ENCODE assay signal across 17 cellular contexts in genomic region chr19:2485428-2485827, GRCh38. TPM values are rescaled to one million over a fixed set of nuclear protein-coding genes. Genes with fewer than 3 reads are reported as not detected.
DNase-seq lines count a peak whose midpoint lies in the region; ATAC-seq, FAIRE-seq and TF ChIP-seq lines count a peak whose summit lies in the region.
"Had no signal": no experiment of that assay in that cellular context is flagged by ENCODE, and none has a peak within 500 bp of the region (broad histone marks: within the 10 kb centered on the region; RNA-seq: fewer than 3 reads in every experiment).

No MANE protein-coding gene starts in this region.

- CTCF ChIA-PET in HepG2 (lab: Yijun Ruan, JAX; ENCODE audit: low intra/inter-chr PET ratio, low total read pairs) (no interaction called here), OCI-LY7 (lab: Charles Lee; ENCODE audit: unreplicated experiment) (no interaction called here)
- CTCF ChIA-PET in activated CD4-positive, alpha-beta T cell treated with anti-CD3 and anti-CD28 coated beads, Interleukin-2, amount 10 ng/mL, durations not matched to agents 7 days and 5 days (lab: Charles Lee), result interaction anchor here (1.2 kb wide), 1 partner anchor 9 kb away, joined by 3 read pairs; the partner anchor contains the start of gene GADD45B

- H3K9ac ChIP-seq in HepG2 (ENCODE audit: insufficient read depth, low read depth, low read length), result no peak overlapping the region
- H3K9ac ChIP-seq: BLaER1 treated with 17β-estradiol and CSF1 and Interleukin-3, amounts not matched to agents 10 nM and 100 nM had no signal

- H3K4me1 Mint-ChIP-seq in memory B cell, result peaks cover 25% of the 10 kb centered on the region
- H3K4me1 Mint-ChIP-seq in activated CD4-positive, alpha-beta T cell treated with anti-CD3 and anti-CD28 coated beads, Interleukin-2, amount 10 ng/mL, durations not matched to agents 7 days and 5 days, result peaks cover 8% of the 10 kb centered on the region

- no peaks in the 10 kb centered on the region for H3K36me3 ChIP-seq in HepG2 (replicated peaks in 1 of 2; ENCODE audit: control insufficient read depth in 1 of 2, insufficient read depth in 2 of 2, low read length in 2 of 2)
- H3K36me3 ChIP-seq in right lobe of liver, result no peaks in the 10 kb centered on the region
- no peaks in the 10 kb centered on the region; the same call in 1 of the 2 replicates for H3K36me3 ChIP-seq in OCI-LY7 (ENCODE audit: insufficient read depth, low read length)

- H4K20me1 ChIP-seq in HepG2 (ENCODE audit: insufficient read depth, low read length), result no peaks in the 10 kb centered on the region
- no peaks in the 10 kb centered on the region for H4K20me1 ChIP-seq in OCI-LY7 (ENCODE audit: insufficient read depth, low read length)

- H3K27me3 Mint-ChIP-seq in memory B cell, result peaks cover 6% of the 10 kb centered on the region
- peaks cover 25% of the 10 kb centered on the region for H3K27me3 Mint-ChIP-seq in activated CD4-positive, alpha-beta T cell treated with anti-CD3 and anti-CD28 coated beads, Interleukin-2, amount 10 ng/mL, durations not matched to agents 7 days and 5 days

- no peak for TF ChIP-seq POLR2A in HepG2 (IDR thresholded peaks at IDR 0.05; ENCODE audit: insufficient read depth in 1 of 2, low read depth in 2 of 2, low read length in 2 of 2)
- no peak for TF ChIP-seq POLR2A in right lobe of liver (IDR thresholded peaks at IDR 0.05)

- DNase-seq in HepG2 (ENCODE audit: low spot score) (no peak), right lobe of liver (no peak), OCI-LY7 (ENCODE audit: low spot score) (no peak), memory B cell (ENCODE audit: low spot score in 2 of 2) (no peak), urothelium cell line (ENCODE audit: low spot score) (no peak)
- no peak for DNase-seq in activated CD4-positive, alpha-beta T cell treated with anti-CD3 and anti-CD28 coated beads, Interleukin-2, amount 10 ng/mL, durations not matched to agents 7 days and 5 days
- no peak for DNase-seq in activated CD8-positive, alpha-beta memory T cell treated with anti-CD3 and anti-CD28 coated beads, Interleukin-2, amount 50 U/mL, for 4 hours
- DNase-seq: Calu3; CD4-positive, CD25-positive, alpha-beta regulatory T cell; DMS 273 treated with DMSO at 0.1 percent for 48 hours; H9 had no signal

- BruUV-seq in HepG2 (replicated peaks; lab: Mats Ljungman, UMichigan) (no TSS peak), OCI-LY7 (replicated peaks; lab: Mats Ljungman, UMichigan) (no TSS peak)

- TF ChIP-seq EP300 in HepG2 (IDR thresholded peaks at IDR 0.05; ENCODE audit: low read depth in 2 of 2, low read length in 2 of 2) (no peak), HepG2 (CRISPR knock-in tag; IDR thresholded peaks at IDR 0.05; ENCODE audit: borderline replicate concordance) (no peak)

- no peak overlapping the region for H3K4me3 ChIP-seq in HepG2 (replicated peaks in 1 of 3; ENCODE audit: insufficient read depth in 1 of 3, low read depth in 2 of 3, low read length in 3 of 3)
- no peak overlapping the region for H3K4me3 ChIP-seq in right lobe of liver
- H3K4me3 ChIP-seq in OCI-LY7 (ENCODE audit: low read depth, low read length, poor library complexity, severe bottlenecking), result no peak overlapping the region
- H3K4me3 ChIP-seq: BLaER1 treated with 17β-estradiol and CSF1 and Interleukin-3, amounts not matched to agents 10 nM and 100 nM; GM23338 had no signal

- no peaks in the 10 kb centered on the region for H3K79me2 ChIP-seq in HepG2 (ENCODE audit: insufficient read depth, low read length)
- H3K79me2 ChIP-seq in OCI-LY7 (ENCODE audit: insufficient read depth, low read depth, low read length), result no peaks in the 10 kb centered on the region

- H3K4me3 Mint-ChIP-seq in memory B cell, result no peak overlapping the region
- H3K4me3 Mint-ChIP-seq in activated CD4-positive, alpha-beta T cell treated with anti-CD3 and anti-CD28 coated beads, Interleukin-2, amount 10 ng/mL, durations not matched to agents 7 days and 5 days, result no peak overlapping the region
- H3K4me3 Mint-ChIP-seq: GM23338, H9 had no signal

- POLR2A ChIA-PET in HepG2 (lab: Yijun Ruan, JAX), result no interaction called here
- POLR2A ChIA-PET in OCI-LY7 (lab: Charles Lee), result interaction anchor here (0.6 to 1.6 kb wide), 3 partner anchors 9 to 186 kb away, joined by 3 to 11 read pairs (median 3); partner anchors contain the start of gene GADD45B
- POLR2A ChIA-PET in activated CD4-positive, alpha-beta T cell treated with anti-CD3 and anti-CD28 coated beads, Interleukin-2, amount 10 ng/mL, durations not matched to agents 7 days and 5 days (lab: Charles Lee), result no interaction called here

- peaks cover 12% of the 10 kb centered on the region for H3K9me3 Mint-ChIP-seq in memory B cell
- peaks cover 13% of the 10 kb centered on the region for H3K9me3 Mint-ChIP-seq in activated CD4-positive, alpha-beta T cell treated with anti-CD3 and anti-CD28 coated beads, Interleukin-2, amount 10 ng/mL, durations not matched to agents 7 days and 5 days

- ATAC-seq in HepG2, result no peak
- no peak for ATAC-seq in right lobe of liver
- ATAC-seq in memory B cell (ENCODE audit: low read depth), result no peak
- ATAC-seq in HG03139 (IDR thresholded peaks at IDR 0.05; ENCODE audit: unreplicated experiment), result no peak
- ATAC-seq: GM23338 had no signal

- TF ChIP-seq RAD21 in HepG2 (CRISPR knock-in tag; IDR thresholded peaks at IDR 0.05), result no peak

- TF ChIP-seq CTCF in HepG2 (CRISPR knock-in tag; IDR thresholded peaks at IDR 0.05) (no peak), right lobe of liver (IDR thresholded peaks at IDR 0.05) (no peak), OCI-LY7 (conservative IDR thresholded peaks at IDR 0.05; ENCODE audit: low read length) (no peak)

- peaks cover 23% of the 10 kb centered on the region for H3K4me1 ChIP-seq in HepG2 (ENCODE audit: insufficient read depth, low read length)
- peaks cover 0 to 20% (median under 1%) of the 10 kb centered on the region in 4 donors for H3K4me1 ChIP-seq in right lobe of liver
- H3K4me1 ChIP-seq in OCI-LY7 (ENCODE audit: insufficient read depth, low read length, poor library complexity, severe bottlenecking), result peaks cover 47% of the 10 kb centered on the region

- H3K27me3 ChIP-seq in HepG2 (ENCODE audit: control insufficient read depth in 1 of 2, insufficient read depth in 2 of 2, low read length in 2 of 2), result peaks cover 3 to 23% of the 10 kb centered on the region in 2 experiments; a peak in 4 of 5 replicates
- H3K27me3 ChIP-seq in right lobe of liver, result no peaks in the 10 kb centered on the region

- in situ Hi-C loops in HepG2 (cut with HindIII; ENCODE audit: extremely low pct_ligation_motif_present, low pct_unique_long_range_greater_than_20kb), result no loop called here

- H3K27ac ChIP-seq in HepG2 (ENCODE audit: extremely low read length, insufficient read depth, low read length), result no peak overlapping the region
- H3K27ac ChIP-seq in right lobe of liver, result no peak overlapping the region
- H3K27ac ChIP-seq in OCI-LY7 (ENCODE audit: low read depth, low read length, poor library complexity, severe bottlenecking), result peak overlapping the region; percentile 69
- H3K27ac ChIP-seq: 22Rv1; BLaER1 treated with 17β-estradiol and CSF1 and Interleukin-3, amounts not matched to agents 10 nM and 100 nM; HL-60 had no signal

- FAIRE-seq in HepG2 (lab: Jason Lieb, UNC), result no peak
- no peak for FAIRE-seq in urothelium cell line (lab: Jason Lieb, UNC)
- FAIRE-seq: GM12891 had no signal

- H2AFZ ChIP-seq in HepG2 (ENCODE audit: low read length) (no peak overlapping the region), OCI-LY7 (ENCODE audit: low read length) (no peak overlapping the region)
- H2AFZ ChIP-seq: GM23338 had no signal

- H3K27ac Mint-ChIP-seq in memory B cell, result peak overlapping the region; percentile 71
- H3K27ac Mint-ChIP-seq in activated CD4-positive, alpha-beta T cell treated with anti-CD3 and anti-CD28 coated beads, Interleukin-2, amount 10 ng/mL, durations not matched to agents 7 days and 5 days, result no peak overlapping the region
- H3K27ac Mint-ChIP-seq: GM23338 had no signal

- H3K9me2 ChIP-seq in OCI-LY7 (ENCODE audit: insufficient read depth, low read length), result no peaks in the 10 kb centered on the region

- H3K4me2 ChIP-seq in HepG2 (ENCODE audit: low read depth, low read length), result no peak overlapping the region
- H3K4me2 ChIP-seq in OCI-LY7 (ENCODE audit: low read length), result no peak overlapping the region
- H3K4me2 ChIP-seq: GM23338 had no signal

- 63% methylated on average over 8 of the region's 8 CpGs for WGBS in HepG2 (ENCODE audit: low lambda C conversion rate)
- 68% methylated on average over 6 of the region's 8 CpGs for WGBS in right lobe of liver (ENCODE audit: insufficient coverage, low coverage, low lambda C conversion rate, missing lambda C conversion rate)

- peaks cover 6% of the 10 kb centered on the region for H3K36me3 Mint-ChIP-seq in memory B cell
- H3K36me3 Mint-ChIP-seq in activated CD4-positive, alpha-beta T cell treated with anti-CD3 and anti-CD28 coated beads, Interleukin-2, amount 10 ng/mL, durations not matched to agents 7 days and 5 days (ENCODE audit: low read depth), result peaks cover 4% of the 10 kb centered on the region

- no peaks in the 10 kb centered on the region for H3K9me3 ChIP-seq in HepG2 (ENCODE audit: low read length)
- H3K9me3 ChIP-seq in right lobe of liver, result no peaks in the 10 kb centered on the region
- H3K9me3 ChIP-seq in OCI-LY7 (ENCODE audit: low read length), result peaks cover 19% of the 10 kb centered on the region; the same call in 1 of the 2 replicates

- intact Hi-C loops in HepG2 (cut with micrococcal nuclease; ENCODE audit: unreplicated experiment), result no loop called here
- intact Hi-C loops in right lobe of liver (cut with DNase I), result loop anchor here (5.0 to 10.0 kb wide), 2 partner anchors 49 to 57 kb away; no protein-coding TSS in a partner anchor
- intact Hi-C loops in OCI-LY7 (cut with micrococcal nuclease; ENCODE audit: unreplicated experiment), result no loop called here

RNA-seq across cellular contexts. Expression of gene GADD45B, which starts 9.5 kb away (rescaled TPM):
- total RNA-seq in HepG2 (2016; rRNA removed; fragmentation: Illumina TruSeq; extraction: Trizol) (3.2 and 4.6 TPM in 2 replicates), right lobe of liver (100 to 1,000 TPM in 4 of 6 experiments, 10 to 100 TPM in 2; 39.0 to 176 (median 127) TPM), OCI-LY7 (2022) (36.5 and 40.5 TPM in 2 replicates)
- 0.71 and 0.91 TPM in 2 replicates for total RNA-seq in HepG2 (2016; cell fraction: cytosol; rRNA removed; fragmentation: Illumina TruSeq; extraction: Trizol; ENCODE audit: low read depth)
- 3.2 and 6.0 TPM in 2 replicates for total RNA-seq in HepG2 (2016; cell fraction: insoluble cytoplasmic fraction; rRNA removed; fragmentation: Illumina TruSeq; extraction: Trizol)
- 1.8 TPM in 2 replicates for total RNA-seq in HepG2 (2016; cell fraction: membrane; rRNA removed; fragmentation: Illumina TruSeq; extraction: Trizol)
- total RNA-seq in HepG2 (2016; cell fraction: nucleus; rRNA removed; fragmentation: Illumina TruSeq; extraction: Trizol), result 7.3 and 7.6 TPM in 2 replicates
- 34.1 and 40.4 TPM in 2 replicates for polyA plus RNA-seq in HepG2 (2011; rRNA removed)
- polyA plus RNA-seq in HepG2 (2011; cell fraction: cytosol; rRNA removed), result 40.0 and 43.7 TPM in 2 replicates
- polyA plus RNA-seq in HepG2 (2011; cell fraction: nucleus; rRNA removed), result 66.8 and 77.1 TPM in 2 replicates
- 11.3 and 22.4 TPM in 2 replicates for polyA plus RNA-seq in HepG2 (2012)
- polyA plus RNA-seq in HepG2 (2016; cell fraction: cytosol; fragmentation: Illumina TruSeq; extraction: Trizol; ENCODE audit: low read depth), result 1.5 and 1.7 TPM in 2 replicates
- polyA plus RNA-seq in HepG2 (2016; cell fraction: insoluble cytoplasmic fraction; fragmentation: Illumina TruSeq; extraction: Trizol; ENCODE audit: low read depth), result 5.5 and 5.8 TPM in 2 replicates
- 2.3 and 2.5 TPM in 2 replicates for polyA plus RNA-seq in HepG2 (2016; cell fraction: membrane; fragmentation: Illumina TruSeq; extraction: Trizol; ENCODE audit: low read depth)
- 16.6 and 21.3 TPM in 2 replicates for polyA plus RNA-seq in HepG2 (2016; cell fraction: nucleus; fragmentation: Illumina TruSeq; extraction: Trizol; ENCODE audit: insufficient read depth, low read depth)
- polyA minus RNA-seq in HepG2 (2011; rRNA and poly(A)+ RNA removed; ENCODE audit: low replicate concordance), result 22.5 and 88.0 TPM in 2 replicates
- polyA minus RNA-seq in HepG2 (2011; cell fraction: cytosol; rRNA and poly(A)+ RNA removed), result 12.3 and 15.6 TPM in 2 replicates
- polyA minus RNA-seq in HepG2 (2011; cell fraction: nucleus; rRNA and poly(A)+ RNA removed), result 35.0 and 45.0 TPM in 2 replicates
- total RNA-seq in OCI-LY7 (2014; rRNA removed; shearing (Covaris generic)), result 98.4 and 102 TPM in 2 replicates
- 10 to 100 TPM; 31.2 to 39.2 TPM for total RNA-seq in activated CD4-positive, alpha-beta T cell treated with anti-CD3 and anti-CD28 coated beads, Interleukin-2, amount 10 ng/mL, durations not matched to agents 7 days and 5 days

RNA-seq across cellular contexts. Expression of gene LMNB2, which starts 28.7 kb away (rescaled TPM):
- 93.6 and 105 TPM in 2 replicates for total RNA-seq in HepG2 (2016; rRNA removed; fragmentation: Illumina TruSeq; extraction: Trizol)
- total RNA-seq in HepG2 (2016; cell fraction: cytosol; rRNA removed; fragmentation: Illumina TruSeq; extraction: Trizol; ENCODE audit: low read depth), result 8.6 and 9.2 TPM in 2 replicates
- total RNA-seq in HepG2 (2016; cell fraction: insoluble cytoplasmic fraction; rRNA removed; fragmentation: Illumina TruSeq; extraction: Trizol), result 80.4 and 107 TPM in 2 replicates
- total RNA-seq in HepG2 (2016; cell fraction: membrane; rRNA removed; fragmentation: Illumina TruSeq; extraction: Trizol), result 34.1 and 36.1 TPM in 2 replicates
- total RNA-seq in HepG2 (2016; cell fraction: nucleus; rRNA removed; fragmentation: Illumina TruSeq; extraction: Trizol), result 44.6 and 52.0 TPM in 2 replicates
- polyA plus RNA-seq in HepG2 (2011; rRNA removed), result 77.2 and 89.7 TPM in 2 replicates
- 83.5 and 98.7 TPM in 2 replicates for polyA plus RNA-seq in HepG2 (2011; cell fraction: cytosol; rRNA removed)
- 75.2 and 87.6 TPM in 2 replicates for polyA plus RNA-seq in HepG2 (2011; cell fraction: nucleus; rRNA removed)
- polyA plus RNA-seq in HepG2 (2012), result 40.0 and 41.8 TPM in 2 replicates
- polyA plus RNA-seq in HepG2 (2016; cell fraction: cytosol; fragmentation: Illumina TruSeq; extraction: Trizol; ENCODE audit: low read depth), result 7.1 and 7.6 TPM in 2 replicates
- 74.9 and 86.7 TPM in 2 replicates for polyA plus RNA-seq in HepG2 (2016; cell fraction: insoluble cytoplasmic fraction; fragmentation: Illumina TruSeq; extraction: Trizol; ENCODE audit: low read depth)
- 19.0 and 21.3 TPM in 2 replicates for polyA plus RNA-seq in HepG2 (2016; cell fraction: membrane; fragmentation: Illumina TruSeq; extraction: Trizol; ENCODE audit: low read depth)
- 75.4 and 76.1 TPM in 2 replicates for polyA plus RNA-seq in HepG2 (2016; cell fraction: nucleus; fragmentation: Illumina TruSeq; extraction: Trizol; ENCODE audit: insufficient read depth, low read depth)
- polyA minus RNA-seq in HepG2 (2011; rRNA and poly(A)+ RNA removed; ENCODE audit: low replicate concordance), result 106 and 107 TPM in 2 replicates
- 35.3 and 37.2 TPM in 2 replicates for polyA minus RNA-seq in HepG2 (2011; cell fraction: cytosol; rRNA and poly(A)+ RNA removed)
- 14.4 and 16.7 TPM in 2 replicates for polyA minus RNA-seq in HepG2 (2011; cell fraction: nucleus; rRNA and poly(A)+ RNA removed)
- 10 to 100 TPM in 1 of 6 experiments, 1 to 10 TPM in 5; 4.6 to 11.6 (median 7.1) TPM for total RNA-seq in right lobe of liver
- total RNA-seq in OCI-LY7 (2014; rRNA removed; shearing (Covaris generic)), result 141 and 150 TPM in 2 replicates
- total RNA-seq in OCI-LY7 (2022), result 113 and 117 TPM in 2 replicates
- total RNA-seq in activated CD4-positive, alpha-beta T cell treated with anti-CD3 and anti-CD28 coated beads, Interleukin-2, amount 10 ng/mL, durations not matched to agents 7 days and 5 days, result 100 to 1,000 TPM; 101 to 113 TPM

RNA-seq across cellular contexts. Expression of gene TIMM13, which starts 58.0 kb away (rescaled TPM):
- total RNA-seq in HepG2 (2016; rRNA removed; fragmentation: Illumina TruSeq; extraction: Trizol), result 108 and 116 TPM in 2 replicates
- 78.9 and 87.4 TPM in 2 replicates for total RNA-seq in HepG2 (2016; cell fraction: cytosol; rRNA removed; fragmentation: Illumina TruSeq; extraction: Trizol; ENCODE audit: low read depth)
- total RNA-seq in HepG2 (2016; cell fraction: insoluble cytoplasmic fraction; rRNA removed; fragmentation: Illumina TruSeq; extraction: Trizol), result 115 and 120 TPM in 2 replicates
- total RNA-seq in HepG2 (2016; cell fraction: membrane; rRNA removed; fragmentation: Illumina TruSeq; extraction: Trizol), result 123 and 146 TPM in 2 replicates
- 37.3 and 42.3 TPM in 2 replicates for total RNA-seq in HepG2 (2016; cell fraction: nucleus; rRNA removed; fragmentation: Illumina TruSeq; extraction: Trizol)
- 48.4 and 62.5 TPM in 2 replicates for polyA plus RNA-seq in HepG2 (2011; rRNA removed)
- polyA plus RNA-seq in HepG2 (2011; cell fraction: cytosol; rRNA removed), result 60.7 and 102 TPM in 2 replicates
- polyA plus RNA-seq in HepG2 (2011; cell fraction: nucleus; rRNA removed), result 41.6 and 44.7 TPM in 2 replicates
- polyA plus RNA-seq in HepG2 (2012), result 50.3 and 65.0 TPM in 2 replicates
- polyA plus RNA-seq in HepG2 (2016; cell fraction: cytosol; fragmentation: Illumina TruSeq; extraction: Trizol; ENCODE audit: low read depth), result 94.9 and 117 TPM in 2 replicates
- 117 and 124 TPM in 2 replicates for polyA plus RNA-seq in HepG2 (2016; cell fraction: insoluble cytoplasmic fraction; fragmentation: Illumina TruSeq; extraction: Trizol; ENCODE audit: low read depth)
- polyA plus RNA-seq in HepG2 (2016; cell fraction: membrane; fragmentation: Illumina TruSeq; extraction: Trizol; ENCODE audit: low read depth), result 122 and 128 TPM in 2 replicates
- polyA plus RNA-seq in HepG2 (2016; cell fraction: nucleus; fragmentation: Illumina TruSeq; extraction: Trizol; ENCODE audit: insufficient read depth, low read depth), result 84.2 and 86.9 TPM in 2 replicates
- 23.6 and 42.8 TPM in 2 replicates for polyA minus RNA-seq in HepG2 (2011; rRNA and poly(A)+ RNA removed; ENCODE audit: low replicate concordance)
- polyA minus RNA-seq in HepG2 (2011; cell fraction: cytosol; rRNA and poly(A)+ RNA removed), result 18.8 and 24.2 TPM in 2 replicates
- 17.2 and 19.7 TPM in 2 replicates for polyA minus RNA-seq in HepG2 (2011; cell fraction: nucleus; rRNA and poly(A)+ RNA removed)
- 10 to 100 TPM; 35.5 to 59.8 (median 51.1) TPM for total RNA-seq in right lobe of liver
- total RNA-seq in OCI-LY7 (2014; rRNA removed; shearing (Covaris generic)), result 55.4 and 60.0 TPM in 2 replicates
- 95.3 and 120 TPM in 2 replicates for total RNA-seq in OCI-LY7 (2022)
- 10 to 100 TPM; 49.0 to 66.4 TPM for total RNA-seq in activated CD4-positive, alpha-beta T cell treated with anti-CD3 and anti-CD28 coated beads, Interleukin-2, amount 10 ng/mL, durations not matched to agents 7 days and 5 days

Comparison
In these comparisons a context has a peak if more than half of its experiments do, and no peak if none do; other contexts are left out.
1. intact Hi-C loops: an anchor here in right lobe of liver (5.0 to 10.0 kb wide); none called in HepG2 and OCI-LY7.